22 cellular contexts compared by ENCODE assay signal in genomic region chr14:68921049-68921448, GRCh38. TPM values are rescaled to one million over a fixed set of nuclear protein-coding genes. Genes with fewer than 3 reads are reported as not detected.
A peak's percentile ranks its signal among the peaks of the same experiment; 100 is the strongest.
DNase-seq lines count a peak whose midpoint lies in the region; ATAC-seq and TF ChIP-seq lines count a peak whose summit lies in the region.
"Had no signal": no experiment of that assay in that cellular context is flagged by ENCODE, and none has a peak within 500 bp of the region (broad histone marks: within the 10 kb centered on the region; RNA-seq: fewer than 3 reads in every experiment).

No MANE protein-coding gene starts in this region.

- H3K27ac Mint-ChIP-seq in activated CD8-positive, alpha-beta T cell treated with anti-CD3 and anti-CD28 coated beads for 36 hours = peak overlapping the region; percentile 52
- H3K27ac Mint-ChIP-seq in activated CD8-positive, alpha-beta T cell treated with anti-CD3 and anti-CD28 coated beads, Interleukin-2, amount 10 ng/mL, durations not matched to agents 7 days and 5 days = no peak overlapping the region
- H3K27ac Mint-ChIP-seq: stimulated activated naive B cell treated with anti-CD40 and anti-IgM and Interleukin-4, amounts not matched to agents 10 μg/mL and 1 μg/mL and 100 μg/mL, for 72 hours; WTC11 had no signal

- H3K27me3 ChIP-seq in esophagus squamous epithelium = no peaks in the 10 kb centered on the region
- H3K27me3 ChIP-seq in stomach = no peaks in the 10 kb centered on the region
- H3K27me3 ChIP-seq in Peyer's patch = no peaks in the 10 kb centered on the region
- H3K27me3 ChIP-seq: MG63 had no signal

- DNase-seq in activated CD8-positive, alpha-beta T cell treated with anti-CD3 and anti-CD28 coated beads for 36 hours = no peak
- no peak for DNase-seq in activated CD8-positive, alpha-beta T cell treated with anti-CD3 and anti-CD28 coated beads, Interleukin-2, amount 10 ng/mL, durations not matched to agents 7 days and 5 days
- DNase-seq in RWPE1 (ENCODE audit: low spot score) (no peak), esophagus squamous epithelium (lab: John Stamatoyannopoulos, UW) (no peak), stomach (no peak), Peyer's patch (no peak), NCI-H1092 treated with DMSO at 0.1 percent for 48 hours (lab: John Stamatoyannopoulos, UW) (no peak), head of caudate nucleus (no peak)
- DNase-seq: 8988T; activated effector memory CD4-positive, alpha-beta T cell treated with anti-CD3 and anti-CD28 coated beads, Interleukin-2, amount 50 U/mL, for 16 hours; CD4-positive, alpha-beta memory T cell; dermis blood vessel endothelial cell; MG63; NCI-H1417 treated with DMSO at 0.1 percent for 48 hours; NCI-H446 treated with DMSO at 0.1 percent for 48 hours; Right ventricle myocardium superior; stimulated activated CD4-positive, alpha-beta T cell treated with anti-CD3 and anti-CD28 coated beads, Interleukin-12 subunit alpha, Interleukin-12 subunit beta, amount 100 ng/mL, for 4 hours; stimulated activated CD4-positive, alpha-beta T cell treated with anti-CD3 and anti-CD28 coated beads, Interleukin-4, amount 100 ng/mL, for 24 hours; stimulated activated naive B cell treated with anti-CD40 and anti-IgM and Interleukin-4, amounts not matched to agents 10 μg/mL and 1 μg/mL and 100 μg/mL, for 72 hours; T1000 had no signal

- H3K4me3 ChIP-seq in esophagus squamous epithelium = no peak overlapping the region
- H3K4me3 ChIP-seq in stomach = no peak overlapping the region
- H3K4me3 ChIP-seq in Peyer's patch = no peak overlapping the region
- H3K4me3 ChIP-seq: MG63 had no signal

- TF ChIP-seq POLR2A in esophagus squamous epithelium (IDR thresholded peaks at IDR 0.05) (no peak), stomach (IDR thresholded peaks at IDR 0.05) (no peak), Peyer's patch (IDR thresholded peaks at IDR 0.05) (no peak)

- H3K27me3 Mint-ChIP-seq in activated CD8-positive, alpha-beta T cell treated with anti-CD3 and anti-CD28 coated beads for 36 hours = no peaks in the 10 kb centered on the region
- H3K27me3 Mint-ChIP-seq in activated CD8-positive, alpha-beta T cell treated with anti-CD3 and anti-CD28 coated beads, Interleukin-2, amount 10 ng/mL, durations not matched to agents 7 days and 5 days (ENCODE audit: low read depth) = no peaks in the 10 kb centered on the region
- H3K27me3 Mint-ChIP-seq: CD4-positive, alpha-beta memory T cell had no signal

- H3K9me3 ChIP-seq in esophagus squamous epithelium = peaks cover 0 to under 1% (median 0%) of the 10 kb centered on the region in 3 donors
- peaks cover 0 to 2% (median under 1%) of the 10 kb centered on the region in 4 donors for H3K9me3 ChIP-seq in stomach
- no peaks in the 10 kb centered on the region for H3K9me3 ChIP-seq in Peyer's patch
- H3K9me3 ChIP-seq: MG63 had no signal

- intact Hi-C loops in activated CD8-positive, alpha-beta T cell treated with anti-CD3 and anti-CD28 coated beads for 36 hours (cut with micrococcal nuclease) = no loop called here
- intact Hi-C loops in esophagus squamous epithelium (cut with DNase I) = no loop called here
- intact Hi-C loops in stomach (cut with DNase I; ENCODE audit: low total_unique reads) = no loop called here
- intact Hi-C loops in head of caudate nucleus (cut with DNase I) = no loop called here

- peaks cover 8% of the 10 kb centered on the region for H3K9me3 Mint-ChIP-seq in activated CD8-positive, alpha-beta T cell treated with anti-CD3 and anti-CD28 coated beads for 36 hours
- H3K9me3 Mint-ChIP-seq in activated CD8-positive, alpha-beta T cell treated with anti-CD3 and anti-CD28 coated beads, Interleukin-2, amount 10 ng/mL, durations not matched to agents 7 days and 5 days (ENCODE audit: insufficient read depth) = peaks cover 6% of the 10 kb centered on the region

- no peak for ATAC-seq in activated CD8-positive, alpha-beta T cell treated with anti-CD3 and anti-CD28 coated beads for 36 hours
- no peak for ATAC-seq in activated CD8-positive, alpha-beta T cell treated with anti-CD3 and anti-CD28 coated beads, Interleukin-2, amount 10 ng/mL, durations not matched to agents 7 days and 5 days
- ATAC-seq: right cardiac atrium; stimulated activated naive B cell treated with anti-CD40 and anti-IgM and Interleukin-4, amounts not matched to agents 10 μg/mL and 1 μg/mL and 100 μg/mL, for 72 hours had no signal

- 80 to 86% methylated on average over 9 of the region's 9 CpGs for WGBS in esophagus squamous epithelium, 2 donors
- 76 to 87% (median 86%) methylated on average over 9 of the region's 9 CpGs for whole genome bisulfite sequencing in stomach, 5 donors

- peak overlapping the region; percentile 35 for H3K27ac ChIP-seq in RWPE1
- peak overlapping the region in 3 of 4 donors; percentile 30 to 79 (median 71) for H3K27ac ChIP-seq in esophagus squamous epithelium
- H3K27ac ChIP-seq in stomach = peak overlapping the region in 3 of 5 donors; percentile 58 to 91 (median 74)
- H3K27ac ChIP-seq in Peyer's patch = peak overlapping the region in 1 of 4 donors; percentile 75

- POLR2A ChIA-PET in activated CD8-positive, alpha-beta T cell treated with anti-CD3 and anti-CD28 coated beads for 36 hours (lab: Charles Lee) = interaction anchor here (1.4 kb wide), 1 partner anchor 9 kb away, joined by 5 read pairs; no protein-coding TSS in a partner anchor
- POLR2A ChIA-PET in activated CD8-positive, alpha-beta T cell treated with anti-CD3 and anti-CD28 coated beads, Interleukin-2, amount 10 ng/mL, durations not matched to agents 7 days and 5 days (lab: Charles Lee) = no interaction called here
- POLR2A ChIA-PET in RWPE1 (lab: Yijun Ruan, JAX; ENCODE audit: low non-redundant PET) = no interaction called here

- CTCF ChIA-PET in activated CD8-positive, alpha-beta T cell treated with anti-CD3 and anti-CD28 coated beads for 36 hours (lab: Charles Lee) = interaction anchor here (1.8 to 8.3 kb wide), 2 partner anchors 9 to 10 kb away, joined by 10 to 87 read pairs; no protein-coding TSS in a partner anchor
- CTCF ChIA-PET in activated CD8-positive, alpha-beta T cell treated with anti-CD3 and anti-CD28 coated beads, Interleukin-2, amount 10 ng/mL, durations not matched to agents 7 days and 5 days (lab: Charles Lee) = interaction anchor here (1.3 to 1.9 kb wide), 2 partner anchors 10 to 186 kb away, joined by 5 to 6 read pairs; no protein-coding TSS in a partner anchor
- CTCF ChIA-PET in RWPE1 (lab: Yijun Ruan, JAX) = no interaction called here

- no peak for TF ChIP-seq EP300 in stomach (IDR thresholded peaks at IDR 0.05)

- H3K4me1 Mint-ChIP-seq in activated CD8-positive, alpha-beta T cell treated with anti-CD3 and anti-CD28 coated beads for 36 hours (ENCODE audit: low read depth) = peaks cover 62% of the 10 kb centered on the region
- peaks cover 35% of the 10 kb centered on the region for H3K4me1 Mint-ChIP-seq in activated CD8-positive, alpha-beta T cell treated with anti-CD3 and anti-CD28 coated beads, Interleukin-2, amount 10 ng/mL, durations not matched to agents 7 days and 5 days (ENCODE audit: low read depth)
- H3K4me1 Mint-ChIP-seq: stimulated activated naive B cell treated with anti-CD40 and anti-IgM and Interleukin-4, amounts not matched to agents 10 μg/mL and 1 μg/mL and 100 μg/mL, for 72 hours had no signal

- H3K4me1 ChIP-seq in esophagus squamous epithelium (peaks cover 3 to 44% (median 13%) of the 10 kb centered on the region in 3 donors), stomach (peaks cover 10 to 75% (median 58%) of the 10 kb centered on the region in 4 donors), Peyer's patch (peaks cover 0 to 15% (median 0%) of the 10 kb centered on the region in 4 donors)

- H3K36me3 ChIP-seq in esophagus squamous epithelium (peaks cover 4 to 98% (median 8%) of the 10 kb centered on the region in 3 donors), stomach (peaks cover 19 to 79% (median 59%) of the 10 kb centered on the region in 4 donors), Peyer's patch (peaks cover 0 to 20% (median 0%) of the 10 kb centered on the region in 3 donors)

- TF ChIP-seq CTCF in activated CD8-positive, alpha-beta T cell treated with anti-CD3 and anti-CD28 coated beads for 36 hours (IDR thresholded peaks at IDR 0.05) = no peak
- TF ChIP-seq CTCF in RWPE1 (conservative IDR thresholded peaks at IDR 0.05; ENCODE audit: low read depth) (no peak), esophagus squamous epithelium (IDR thresholded peaks at IDR 0.05) (no peak), stomach (IDR thresholded peaks at IDR 0.05) (no peak), Peyer's patch (IDR thresholded peaks at IDR 0.05) (no peak)

- H3K4me3 Mint-ChIP-seq in activated CD8-positive, alpha-beta T cell treated with anti-CD3 and anti-CD28 coated beads for 36 hours = no peak overlapping the region
- H3K4me3 Mint-ChIP-seq in activated CD8-positive, alpha-beta T cell treated with anti-CD3 and anti-CD28 coated beads, Interleukin-2, amount 10 ng/mL, durations not matched to agents 7 days and 5 days = no peak overlapping the region
- H3K4me3 Mint-ChIP-seq: CD4-positive, alpha-beta memory T cell; stimulated activated naive B cell treated with anti-CD40 and anti-IgM and Interleukin-4, amounts not matched to agents 10 μg/mL and 1 μg/mL and 100 μg/mL, for 72 hours; WTC11 had no signal

- H3K36me3 Mint-ChIP-seq in activated CD8-positive, alpha-beta T cell treated with anti-CD3 and anti-CD28 coated beads for 36 hours (ENCODE audit: low read depth) = peaks cover 77% of the 10 kb centered on the region
- H3K36me3 Mint-ChIP-seq in activated CD8-positive, alpha-beta T cell treated with anti-CD3 and anti-CD28 coated beads, Interleukin-2, amount 10 ng/mL, durations not matched to agents 7 days and 5 days (ENCODE audit: low read depth) = peaks cover 59% of the 10 kb centered on the region
- H3K36me3 Mint-ChIP-seq: stimulated activated naive B cell treated with anti-CD40 and anti-IgM and Interleukin-4, amounts not matched to agents 10 μg/mL and 1 μg/mL and 100 μg/mL, for 72 hours had no signal

RNA-seq across cellular contexts. Expression of gene ACTN1, which starts 58.1 kb away (rescaled TPM):
- total RNA-seq in activated CD8-positive, alpha-beta T cell treated with anti-CD3 and anti-CD28 coated beads for 36 hours = 100 to 1,000 TPM; 214 TPM
- 10 to 100 TPM; 51.4 to 56.1 TPM for total RNA-seq in activated CD8-positive, alpha-beta T cell treated with anti-CD3 and anti-CD28 coated beads, Interleukin-2, amount 10 ng/mL, durations not matched to agents 7 days and 5 days
- 100 to 1,000 TPM; 118 to 145 (median 131) TPM for total RNA-seq in esophagus squamous epithelium
- total RNA-seq in stomach = 100 to 1,000 TPM; 191 to 504 (median 237) TPM
- 10 to 100 TPM; 25.7 to 87.7 (median 43.6) TPM for polyA plus RNA-seq in stomach
- 100 to 1,000 TPM in 1 of 4 donors, 10 to 100 TPM in 3; 40.3 to 585 (median 80.1) TPM for total RNA-seq in Peyer's patch
